Comparison of ENCODE assay signal across 2 cellular contexts in genomic region chr1:159889202-159889601, GRCh38.
A peak's percentile ranks its signal among the peaks of the same experiment; 100 is the strongest.
TF ChIP-seq lines count a peak whose summit lies in the region.

No MANE protein-coding gene starts in this region.

TF ChIP-seq in IMR-90, 13 proteins besides CTCF, POLR2A, EP300 and RAD21:
- TF ChIP-seq MXI1 (IDR thresholded peaks at IDR 0.05; ENCODE audit: borderline replicate concordance, low read depth, low read length) = no peak
- no peak for TF ChIP-seq CEBPB (IDR thresholded peaks at IDR 0.05; ENCODE audit: low read depth, low read length)

TF ChIP-seq in GM12878, 131 proteins besides CTCF, POLR2A, EP300 and RAD21:
- no peak for TF ChIP-seq RUNX3 (IDR thresholded peaks at IDR 0.05; ENCODE audit: low read length)
- TF ChIP-seq HDAC2 (IDR thresholded peaks at IDR 0.05) = no peak
- TF ChIP-seq SMC3 (IDR thresholded peaks at IDR 0.05; ENCODE audit: borderline replicate concordance, low read length) = no peak
- no peak for TF ChIP-seq GATAD2B (conservative IDR thresholded peaks at IDR 0.05; ENCODE audit: low read depth)
- no peak for TF ChIP-seq HDAC6 (IDR thresholded peaks at IDR 0.05; ENCODE audit: unreplicated experiment)
- 0 out of 2 replicates have a peak, but pooled peaks have one; percentile 20 for TF ChIP-seq PKNOX1 (IDR thresholded peaks at IDR 0.05)
- TF ChIP-seq SPI1 (IDR thresholded peaks at IDR 0.05; ENCODE audit: borderline replicate concordance, insufficient read depth, low read depth, low read length) = peak; percentile 89
- TF ChIP-seq, protein P1, sequence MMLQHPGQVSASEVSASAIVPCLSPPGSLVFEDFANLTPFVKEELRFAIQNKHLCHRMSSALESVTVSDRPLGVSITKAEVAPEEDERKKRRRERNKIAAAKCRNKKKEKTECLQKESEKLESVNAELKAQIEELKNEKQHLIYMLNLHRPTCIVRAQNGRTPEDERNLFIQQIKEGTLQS (IDR thresholded peaks at IDR 0.05; ENCODE audit: borderline replicate concordance, extremely low read depth, low read depth, low read length) = no peak
- no peak for TF ChIP-seq WRNIP1 (IDR thresholded peaks at IDR 0.05; ENCODE audit: borderline replicate concordance, low read depth, low read length)
- no peak for TF ChIP-seq ZSCAN29 (IDR thresholded peaks at IDR 0.05)
TF ChIP-seq in GM12878: peak in this region for 2.
